Comparison of ENCODE assay signal across 17 cellular contexts in genomic region chr3:48832691-48833090, GRCh38. TPM values are rescaled to one million over a fixed set of nuclear protein-coding genes. Genes with fewer than 3 reads are reported as not detected.
DNase-seq lines count a peak whose midpoint lies in the region; ATAC-seq and TF ChIP-seq lines count a peak whose summit lies in the region.
"Had no signal": no experiment of that assay in that cellular context is flagged by ENCODE, and none has a peak within 500 bp of the region (broad histone marks: within the 10 kb centered on the region; RNA-seq: fewer than 3 reads in every experiment).

No MANE protein-coding gene starts in this region.

- peaks cover 0 to 69% (median 25%) of the 10 kb centered on the region in 4 donors for H3K4me1 ChIP-seq in tibial artery

- no peak for TF ChIP-seq CTCF in tibial artery (IDR thresholded peaks at IDR 0.05)
- no peak for TF ChIP-seq CTCF in GM10248 (IDR thresholded peaks at IDR 0.05; ENCODE audit: control extremely low read depth, extremely low read depth, low read depth, missing control alignments)

- peak; percentile 46 for DNase-seq in MV-4-11 (lab: John Stamatoyannopoulos, UW)
- peak; percentile 27 for DNase-seq in brain pericyte (ENCODE audit: low read depth, low spot score)
- DNase-seq in fibroblast of the conjunctiva (ENCODE audit: low read depth): peak; percentile 41
- DNase-seq in tibial artery: no peak
- no peak for DNase-seq in GM10248 (ENCODE audit: extremely low spot score)
- DNase-seq in activated T-cell treated with anti-CD3 and anti-CD28 coated beads, Interleukin-2, amount 50 U/mL, for 4 hours: no peak
- DNase-seq in NCI-H187 treated with DMSO at 0.1 percent for 48 hours (lab: John Stamatoyannopoulos, UW): no peak
- DNase-seq: CD8-positive, alpha-beta T cell; DMS79 treated with DMSO at 0.1 percent for 48 hours; KBM-7; NCI-H1105; NCI-H1694 treated with DMSO at 0.1 percent for 48 hours; NCI-H446; NCI-H774; Right ventricle myocardium superior had no signal

- no peak for ATAC-seq in activated T-cell treated with anti-CD3 and anti-CD28 coated beads, Interleukin-2, amount 50 U/mL, for 4 hours
- ATAC-seq: CD8-positive, alpha-beta T cell; GM23338; Panc1 had no signal

- H3K27me3 ChIP-seq in tibial artery: no peaks in the 10 kb centered on the region

- H3K4me3 ChIP-seq in tibial artery: no peak overlapping the region
- H3K4me3 ChIP-seq: GM23338 had no signal

- POLR2A ChIA-PET in GM10248 (lab: Yijun Ruan, JAX): interaction anchor here (0.6 kb wide), 1 partner anchor 638 kb away, joined by 5 read pairs; the partner anchor contains the start of gene DAG1

- CTCF ChIA-PET in GM10248 (lab: Yijun Ruan, JAX): interaction anchor here (1.4 to 1.6 kb wide), 2 partner anchors 11 to 93 kb away, joined by 3 read pairs; no protein-coding TSS in a partner anchor

- H3K4me3 Mint-ChIP-seq in activated T-cell treated with anti-CD3 and anti-CD28 coated beads, Interleukin-2, amount 50 U/mL, for 4 hours: no peak overlapping the region
- H3K4me3 Mint-ChIP-seq: CD8-positive, alpha-beta T cell; GM23338 had no signal

- intact Hi-C loops in tibial artery (cut with DNase I; ENCODE audit: low total_unique reads): no loop called here

- no peaks in the 10 kb centered on the region for H3K9me3 ChIP-seq in tibial artery

- H3K27ac ChIP-seq in tibial artery: peak overlapping the region; percentile 21 to 61

- peaks cover 9% of the 10 kb centered on the region for H3K4me1 Mint-ChIP-seq in activated T-cell treated with anti-CD3 and anti-CD28 coated beads, Interleukin-2, amount 50 U/mL, for 4 hours (ENCODE audit: low read depth)

- H3K9me3 Mint-ChIP-seq in activated T-cell treated with anti-CD3 and anti-CD28 coated beads, Interleukin-2, amount 50 U/mL, for 4 hours: no peaks in the 10 kb centered on the region
- H3K9me3 Mint-ChIP-seq: CD8-positive, alpha-beta T cell; GM23338 had no signal

- H3K36me3 ChIP-seq in tibial artery: no peaks in the 10 kb centered on the region

- no peaks in the 10 kb centered on the region for H3K27me3 Mint-ChIP-seq in activated T-cell treated with anti-CD3 and anti-CD28 coated beads, Interleukin-2, amount 50 U/mL, for 4 hours (ENCODE audit: low read depth)

- H3K36me3 Mint-ChIP-seq in activated T-cell treated with anti-CD3 and anti-CD28 coated beads, Interleukin-2, amount 50 U/mL, for 4 hours (ENCODE audit: insufficient read depth): peaks cover 6% of the 10 kb centered on the region

RNA-seq across cellular contexts. Expression of gene PRKAR2A, which starts 15.0 kb away (rescaled TPM):
- 10 to 100 TPM; 60.7 to 75.9 (median 70.7) TPM for total RNA-seq in activated T-cell treated with anti-CD3 and anti-CD28 coated beads, Interleukin-2, amount 50 U/mL, for 4 hours

Comparison
In these comparisons a context has a peak if more than half of its experiments do, and no peak if none do; other contexts are left out.
1. DNase-seq: peak in MV-4-11 (single experiment), brain pericyte (single experiment) and fibroblast of the conjunctiva (single experiment); none in tibial artery (0 of 2), GM10248 (single experiment), activated T-cell treated with anti-CD3 and anti-CD28 coated beads, Interleukin-2, amount 50 U/mL, for 4 hours (single experiment) and NCI-H187 treated with DMSO at 0.1 percent for 48 hours (single experiment).